ENCODE assay signal across 20 cellular contexts in genomic region chr17:36777118-36777517, GRCh38.
DNase-seq lines count a peak whose midpoint lies in the region; ATAC-seq and TF ChIP-seq lines count a peak whose summit lies in the region.
"Had no signal": no experiment of that assay in that cellular context is flagged by ENCODE, and none has a peak within 500 bp of the region (broad histone marks: within the 10 kb centered on the region; RNA-seq: fewer than 3 reads in every experiment).

No MANE protein-coding gene starts in this region.

- no peak overlapping the region for H2AK5ac ChIP-seq in mesendoderm (ENCODE audit: low read length)

- H3K4me3 ChIP-seq in HAP-1 (no peak overlapping the region), cardiac fibroblast (replicated peaks in 1 of 2; ENCODE audit: low read depth in 2 of 2, low read length in 2 of 2) (no peak overlapping the region), mesendoderm (ENCODE audit: low read length) (no peak overlapping the region), left lung (no peak overlapping the region)
- H3K4me3 ChIP-seq: esophagus muscularis mucosa, PC-9, upper lobe of right lung had no signal

- H3K27me3 ChIP-seq in HAP-1 (ENCODE audit: low read depth) (peaks cover 11% of the 10 kb centered on the region), mesendoderm (ENCODE audit: insufficient read depth, low read length, poor library complexity) (no peaks in the 10 kb centered on the region), left lung (peaks cover 0 to 84% of the 10 kb centered on the region in 2 donors)

- H3K4me2 ChIP-seq in mesendoderm (ENCODE audit: low read length): no peak overlapping the region
- H3K4me2 ChIP-seq: PC-9 had no signal

- no peaks in the 10 kb centered on the region for H3K36me3 ChIP-seq in HAP-1 (replicated peaks)
- no peaks in the 10 kb centered on the region for H3K36me3 ChIP-seq in mesendoderm (ENCODE audit: control insufficient read depth, insufficient read depth, low read length)
- H3K36me3 ChIP-seq in left lung: no peaks in the 10 kb centered on the region
- H3K36me3 ChIP-seq: esophagus muscularis mucosa, upper lobe of right lung had no signal

- H3K4me1 ChIP-seq in HAP-1 (peaks cover 3% of the 10 kb centered on the region; the same call in 1 of the 2 replicates), mesendoderm (ENCODE audit: control insufficient read depth, low read depth, low read length) (no peaks in the 10 kb centered on the region), left lung (no peaks in the 10 kb centered on the region)
- H3K4me1 ChIP-seq: esophagus muscularis mucosa, upper lobe of right lung had no signal

- DNase-seq in HAP-1 (ENCODE audit: low spot score in 2 of 2) (peak; percentile 14 to 48), NAMALWA (ENCODE audit: low spot score) (peak; percentile 21), cardiac fibroblast (ENCODE audit: low read depth in 2 of 2) (peak; percentile 6 to 21), mesendoderm (peak; percentile 51), NCI-H774 (lab: John Stamatoyannopoulos, UW) (no peak), left lung (no peak), HCEC 1CT (no peak)
- DNase-seq: activated CD4-positive, CD25-positive, alpha-beta regulatory T cell treated with anti-CD3 and anti-CD28 coated beads, Interleukin-2, amount 50 U/mL, for 72 hours; activated naive CD8-positive, alpha-beta T cell treated with anti-CD3 and anti-CD28 coated beads, Interleukin-2, amount 10 ng/mL, durations not matched to agents 7 days and 5 days; activated T-cell treated with anti-CD3 and anti-CD28 coated beads for 4 hours; cortex of kidney; GF-D8; hypothalamus; NCI-H1694; stimulated activated CD4-positive, alpha-beta T cell treated with anti-CD3 and anti-CD28 coated beads, Interleukin-4, amount 100 ng/mL, for 1 hour; upper lobe of right lung had no signal

- no peak overlapping the region for H4K5ac ChIP-seq in mesendoderm (ENCODE audit: low read length)

- H3K27ac ChIP-seq in mesendoderm (ENCODE audit: low read depth, low read length) (no peak overlapping the region), left lung (no peak overlapping the region)
- H3K27ac ChIP-seq: esophagus muscularis mucosa, PC-9, upper lobe of right lung had no signal

- H2BK5ac ChIP-seq in mesendoderm (ENCODE audit: low read length): no peak overlapping the region

- intact Hi-C loops in left lung (cut with DNase I): no loop called here

- no peak overlapping the region for H3K56ac ChIP-seq in mesendoderm (ENCODE audit: low read length)

- no peak for ATAC-seq in GM21390 (IDR thresholded peaks at IDR 0.05; ENCODE audit: unreplicated experiment)
- ATAC-seq in left lung: no peak
- ATAC-seq: sciatic nerve, upper lobe of right lung had no signal

- no peak for TF ChIP-seq CTCF in cardiac fibroblast (IDR thresholded peaks at IDR 0.05; ENCODE audit: low read depth, low read length)
- no peak for TF ChIP-seq CTCF in left lung (IDR thresholded peaks at IDR 0.05)

- H3K79me1 ChIP-seq in mesendoderm (ENCODE audit: low read length): no peaks in the 10 kb centered on the region

- no peak overlapping the region for H2BK15ac ChIP-seq in mesendoderm (replicated peaks; ENCODE audit: low read depth)

- no peaks in the 10 kb centered on the region for H3K79me2 ChIP-seq in mesendoderm (ENCODE audit: control insufficient read depth, insufficient read depth, low read length)

- no peak overlapping the region for H3K23ac ChIP-seq in mesendoderm (ENCODE audit: low read length)

- no peak overlapping the region for H4K8ac ChIP-seq in mesendoderm (ENCODE audit: low read depth, low read length)

- H3K18ac ChIP-seq in mesendoderm (ENCODE audit: low read length): no peak overlapping the region

- in situ Hi-C loops in HAP-1 (cut with MboI; ENCODE audit: low sequenced_read_pairs): no loop called here

- no peak overlapping the region for H3K4ac ChIP-seq in mesendoderm (ENCODE audit: low read depth, low read length)

- H2BK120ac ChIP-seq in mesendoderm (ENCODE audit: low read depth, low read length): no peak overlapping the region

- no CpG with 5 or more reads among the region's 6 CpGs for WGBS in mesendoderm (ENCODE audit: extremely low coverage, insufficient coverage, low lambda C conversion rate)

- H3K9me3 ChIP-seq in HAP-1: no peaks in the 10 kb centered on the region
- H3K9me3 ChIP-seq in left lung: no peaks in the 10 kb centered on the region
- H3K9me3 ChIP-seq: esophagus muscularis mucosa, upper lobe of right lung had no signal

- no peak overlapping the region for H3K9ac ChIP-seq in mesendoderm (ENCODE audit: low read length)

Comparison
In these comparisons a context has a peak if more than half of its experiments do, and no peak if none do; other contexts are left out.
1. DNase-seq: peak in HAP-1 (2 of 2), NAMALWA (single experiment), cardiac fibroblast (2 of 2) and mesendoderm (single experiment); none in NCI-H774 (single experiment), left lung (0 of 2) and HCEC 1CT (single experiment).